1 cellular context compared by ENCODE assay signal in the genomic region with DNA sequence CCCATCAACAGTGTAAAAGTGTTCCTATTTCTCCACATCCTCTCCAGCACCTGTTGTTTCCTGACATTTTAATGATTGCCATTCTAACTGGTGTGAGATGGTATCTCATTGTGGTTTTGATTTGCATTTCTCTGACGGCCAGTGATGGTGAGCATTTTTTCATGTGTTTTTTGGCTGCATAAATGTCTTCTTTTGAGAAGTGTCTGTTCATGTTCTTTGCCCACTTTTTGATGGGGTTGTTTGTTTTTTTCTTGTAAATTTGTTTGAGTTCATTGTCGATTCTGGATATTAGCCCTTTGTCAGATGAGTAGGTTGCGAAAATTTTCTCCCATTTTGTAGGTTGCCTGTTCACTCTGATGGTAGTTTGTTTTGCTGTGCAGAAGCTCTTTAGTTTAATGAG.
TF ChIP-seq lines count a peak whose summit lies in the region.
"Not testable (repeated sequence)": the region's sequence is repeated elsewhere in the genome, so short reads cannot be mapped to it uniquely, and the experiment has no call there.

No MANE protein-coding gene starts in this region.

- H3K9me3 ChIP-seq in HEK293 (ENCODE audit: control insufficient read depth, insufficient read depth, low read depth, low read length), result not testable (repeated sequence)

- H3K27ac ChIP-seq in HEK293 (ENCODE audit: extremely low read depth, low read depth, low read length), result not testable (repeated sequence)

- TF ChIP-seq CTCF in HEK293 (tag by site-specific recombination; IDR thresholded peaks at IDR 0.05), result not testable (repeated sequence)

- POLR2A ChIA-PET in HEK293 (lab: Yijun Ruan, JAX), result not testable (repeated sequence)

- not testable (repeated sequence) for H3K4me1 ChIP-seq in HEK293 (ENCODE audit: control insufficient read depth, insufficient read depth, low read length)

- CTCF ChIA-PET in HEK293 (lab: Yijun Ruan, JAX), result not testable (repeated sequence)

- not testable (repeated sequence) for H3K36me3 ChIP-seq in HEK293 (ENCODE audit: control insufficient read depth in 2 of 2, insufficient read depth in 1 of 2, low read length in 2 of 2)

- H3K4me3 ChIP-seq in HEK293 (ENCODE audit: low read depth, low read length), result not testable (repeated sequence)

TF ChIP-seq in HEK293, 187 proteins besides CTCF, POLR2A, EP300 and RAD21:
- 0 out of 2 replicates have a peak, but pooled peaks have one; percentile 28 for TF ChIP-seq SCRT2 (tag by site-specific recombination; IDR thresholded peaks at IDR 0.05)
